In genomic region chr6:163100259-163100658, GRCh38 we compare ENCODE assay signal across 15 cellular contexts.
DNase-seq lines count a peak whose midpoint lies in the region; ATAC-seq, FAIRE-seq and TF ChIP-seq lines count a peak whose summit lies in the region.
"Had no signal": no experiment of that assay in that cellular context is flagged by ENCODE, and none has a peak within 500 bp of the region (broad histone marks: within the 10 kb centered on the region; RNA-seq: fewer than 3 reads in every experiment).

No MANE protein-coding gene starts in this region.

- no peak overlapping the region for H3K14ac ChIP-seq in H1 (ENCODE audit: insufficient read length)

- H3K4me2 ChIP-seq in H1 (ENCODE audit: insufficient read depth in 1 of 2, low read depth in 2 of 2, low read length in 2 of 2) (no peak overlapping the region), osteoblast (ENCODE audit: insufficient read depth, low read length) (no peak overlapping the region)
- H3K4me2 ChIP-seq: BLaER1 treated with 17β-estradiol and CSF1 and Interleukin-3, amounts not matched to agents 10 nM and 100 nM had no signal

- H4K20me1 ChIP-seq in H1 (replicated peaks in 1 of 2; ENCODE audit: control insufficient read depth in 1 of 2, insufficient read depth in 2 of 2, low read length in 2 of 2) = no peaks in the 10 kb centered on the region
- no peaks in the 10 kb centered on the region for H4K20me1 ChIP-seq in osteoblast (ENCODE audit: insufficient read depth, low read length)
- H4K20me1 ChIP-seq: BLaER1 treated with 17β-estradiol and CSF1 and Interleukin-3, amounts not matched to agents 10 nM and 100 nM had no signal

- TF ChIP-seq CTCF in H1 (IDR thresholded peaks at IDR 0.05; ENCODE audit: control extremely low read depth in 1 of 3, insufficient read depth in 1 of 3, low read depth in 1 of 3, low read length in 3 of 3) = no peak
- no peak for TF ChIP-seq CTCF in osteoblast (IDR thresholded peaks at IDR 0.05; ENCODE audit: extremely low read depth, low read depth, low read length)

- H3K9me3 ChIP-seq in HUES6 (ENCODE audit: control insufficient read depth, insufficient read depth, low read depth, low read length) = peaks cover 9% of the 10 kb centered on the region
- H3K9me3 ChIP-seq in H1 (ENCODE audit: insufficient read depth in 2 of 2, low read depth in 1 of 2, low read length in 1 of 2) = peaks cover 0 to 7% of the 10 kb centered on the region in 2 experiments; a peak in 2 of 4 replicates
- H3K9me3 ChIP-seq in osteoblast (ENCODE audit: low read depth, low read length) = peaks cover 4% of the 10 kb centered on the region

- H3K27me3 ChIP-seq in H7 (ENCODE audit: control insufficient read depth, insufficient read depth, low read length) (no peaks in the 10 kb centered on the region), HUES6 (ENCODE audit: control insufficient read depth, insufficient read depth, low read length) (no peaks in the 10 kb centered on the region), H1 (replicated peaks in 1 of 4; ENCODE audit: control insufficient read depth in 3 of 4, extremely low read depth in 1 of 4, insufficient read depth in 3 of 4, low read length in 3 of 4) (no peaks in the 10 kb centered on the region), osteoblast (ENCODE audit: insufficient read depth, low read length) (no peaks in the 10 kb centered on the region)
- H3K27me3 ChIP-seq: BLaER1 treated with 17β-estradiol and CSF1 and Interleukin-3, amounts not matched to agents 10 nM and 100 nM had no signal

- no peak overlapping the region; the same call in 1 of the 2 replicates for H2BK15ac ChIP-seq in H1 (ENCODE audit: low read length)

- POLR2A ChIA-PET in H1 (lab: Charles Lee; ENCODE audit: partially characterized antibody) = interaction anchor here (1.0 to 1.5 kb wide), 3 partner anchors 11 to 23 kb away, joined by 3 to 4 read pairs (median 3); no protein-coding TSS in a partner anchor

- no peak overlapping the region for H2AFZ ChIP-seq in H1 (ENCODE audit: low read length)
- no peak overlapping the region for H2AFZ ChIP-seq in osteoblast (ENCODE audit: low read length)

- H3K56ac ChIP-seq in H1 (replicated peaks; ENCODE audit: insufficient read length, low read depth, low read length) = no peak overlapping the region

- no peaks in the 10 kb centered on the region for H3K23me2 ChIP-seq in H1 (ENCODE audit: low read depth, low read length)

- no peak for TF ChIP-seq RAD21 in H1 (IDR thresholded peaks at IDR 0.05 in 1 of 2, conservative IDR thresholded peaks at IDR 0.05 in 1 of 2; ENCODE audit: low read depth in 2 of 2, low read length in 2 of 2)

- H3K4me1 ChIP-seq in HUES6 (ENCODE audit: control insufficient read depth, insufficient read depth, low read length) (peaks cover 13% of the 10 kb centered on the region; the same call in 1 of the 2 replicates), H1 (replicated peaks in 1 of 4; ENCODE audit: control insufficient read depth in 3 of 4, insufficient read depth in 4 of 4, low read length in 3 of 4) (peaks cover 2 to 5% (median 3%) of the 10 kb centered on the region in 4 experiments), osteoblast (ENCODE audit: insufficient read depth, low read length) (no peaks in the 10 kb centered on the region)
- H3K4me1 ChIP-seq: BLaER1 treated with 17β-estradiol and CSF1 and Interleukin-3, amounts not matched to agents 10 nM and 100 nM had no signal

- H3K9ac ChIP-seq in HUES6 (ENCODE audit: low read length) = no peak overlapping the region
- no peak overlapping the region for H3K9ac ChIP-seq in H1 (replicated peaks in 1 of 4; ENCODE audit: extremely low read depth in 1 of 4, low read depth in 3 of 4, low read length in 3 of 4)
- H3K9ac ChIP-seq: BLaER1 treated with 17β-estradiol and CSF1 and Interleukin-3, amounts not matched to agents 10 nM and 100 nM had no signal

- H3K36me3 ChIP-seq in H7 (replicated peaks; ENCODE audit: control insufficient read depth, insufficient read depth, low read length) (no peaks in the 10 kb centered on the region; the same call in 1 of the 2 replicates), HUES6 (ENCODE audit: control insufficient read depth, insufficient read depth, low read length) (no peaks in the 10 kb centered on the region), H1 (ENCODE audit: control insufficient read depth in 2 of 4, insufficient read depth in 4 of 4, low read length in 3 of 4) (no peaks in the 10 kb centered on the region), osteoblast (ENCODE audit: insufficient read depth, low read length) (no peaks in the 10 kb centered on the region)
- H3K36me3 ChIP-seq: BLaER1 treated with 17β-estradiol and CSF1 and Interleukin-3, amounts not matched to agents 10 nM and 100 nM had no signal

- H3K4ac ChIP-seq in H1 (replicated peaks; ENCODE audit: insufficient read length, low read depth, low read length) = peak overlapping the region; percentile 32

- no peaks in the 10 kb centered on the region for H3K79me1 ChIP-seq in H1 (ENCODE audit: low read depth, low read length)

- H4K5ac ChIP-seq in H1 (ENCODE audit: insufficient read length, low read depth, low read length) = peak overlapping the region; percentile 12

- H2BK120ac ChIP-seq in H1 (replicated peaks; ENCODE audit: low read depth, low read length) = no peak overlapping the region

- H4K91ac ChIP-seq in H1 (replicated peaks; ENCODE audit: insufficient read length, low read length) = peak overlapping the region; percentile 88

- 95% methylated on average over 27 of the region's 27 CpGs; no CpG with 5 or more reads in 1 of the 2 experiments for WGBS in H1 (ENCODE audit: extremely low coverage in 1 of 2, insufficient coverage in 1 of 2, insufficient read length in 1 of 2, insufficient replicate concordance in 2 of 2, low coverage in 1 of 2, low lambda C conversion rate in 2 of 2, missing lambda C conversion rate in 1 of 2), 2 experiments

- no peak overlapping the region for H3K23ac ChIP-seq in H1 (ENCODE audit: insufficient read length)

- peak overlapping the region; percentile 4; the same call in 1 of the 2 replicates for H2AK5ac ChIP-seq in H1 (ENCODE audit: low read depth, low read length)

- FAIRE-seq in H1 (lab: Jason Lieb, UNC) = no peak
- FAIRE-seq: GM12878 had no signal

- H3K27ac ChIP-seq in HUES6 (ENCODE audit: low read depth, low read length) (peak overlapping the region; percentile 16; the same call in 1 of the 2 replicates), H1 (ENCODE audit: low read depth, low read length) (no peak overlapping the region), substantia nigra (ENCODE audit: low read depth, low read length, poor library complexity, severe bottlenecking) (peak overlapping the region; percentile 21), osteoblast (ENCODE audit: low read depth, low read length) (no peak overlapping the region)
- H3K27ac ChIP-seq: BLaER1 treated with 17β-estradiol and CSF1 and Interleukin-3, amounts not matched to agents 10 nM and 100 nM had no signal

- H4K8ac ChIP-seq in H1 (ENCODE audit: extremely low read depth, insufficient read depth, low read length) = peak overlapping the region; percentile 66

- peak overlapping the region; percentile 65; the same call in 1 of the 2 replicates for H2BK12ac ChIP-seq in H1 (ENCODE audit: low read depth, low read length)

- H3K79me2 ChIP-seq in H1 (ENCODE audit: control insufficient read depth in 1 of 2, insufficient read depth in 2 of 2, low read length in 2 of 2) (no peaks in the 10 kb centered on the region), osteoblast (ENCODE audit: insufficient read depth, low read length) (no peaks in the 10 kb centered on the region)

- H3K18ac ChIP-seq in H1 (ENCODE audit: extremely low read depth, low read length) = peak overlapping the region; percentile 65

- H3K4me3 ChIP-seq in H7 (ENCODE audit: insufficient read depth, low read depth, low read length) = no peak overlapping the region
- H3K4me3 ChIP-seq in HUES6 (ENCODE audit: low read depth, low read length) = no peak overlapping the region
- no peak overlapping the region for H3K4me3 ChIP-seq in H1 (ENCODE audit: extremely low read depth in 1 of 4, insufficient read depth in 2 of 4, low read depth in 3 of 4, low read length in 4 of 4)
- H3K4me3 ChIP-seq in osteoblast (ENCODE audit: insufficient read depth, low read length) = no peak overlapping the region
- H3K4me3 ChIP-seq: BLaER1 treated with 17β-estradiol and CSF1 and Interleukin-3, amounts not matched to agents 10 nM and 100 nM; GM12878 had no signal

- CTCF ChIA-PET in H1 (lab: Charles Lee; ENCODE audit: partially characterized antibody) = interaction anchor here (0.8 to 2.3 kb wide), 3 partner anchors 10 to 1032 kb away, joined by 3 to 10 read pairs (median 3); no protein-coding TSS in a partner anchor

- no peak for TF ChIP-seq POLR2A in H1 (IDR thresholded peaks at IDR 0.05; ENCODE audit: control extremely low read depth in 1 of 2, low read depth in 2 of 2, low read length in 2 of 2)

- DNase-seq in H7 = peak; percentile 36
- DNase-seq in H1 (ENCODE audit: low read depth in 1 of 2, low spot score in 2 of 2) = no peak
- peak in 1 of 49 donors; percentile 19 for DNase-seq in substantia nigra (lab: John Stamatoyannopoulos, UW)
- DNase-seq in osteoblast (ENCODE audit: insufficient read length, low spot score, missing footprints) = no peak
- DNase-seq in NCI-H345 (lab: John Stamatoyannopoulos, UW) = no peak
- DNase-seq: Calu3; CD8-positive, alpha-beta T cell; DND-41; EL; HFFc6 had no signal

- no peak for TF ChIP-seq EP300 in H1 (IDR thresholded peaks at IDR 0.05; ENCODE audit: borderline replicate concordance in 1 of 2, low read depth in 2 of 2, low read length in 2 of 2)

- peak overlapping the region; percentile 53; the same call in 1 of the 2 replicates for H2BK20ac ChIP-seq in H1 (ENCODE audit: low read length)

- ATAC-seq in HG02852 (IDR thresholded peaks at IDR 0.05; ENCODE audit: unreplicated experiment) = no peak
- ATAC-seq: CD8-positive, alpha-beta T cell; GM12878; HCT116 had no signal

- peak overlapping the region; percentile 91; the same call in 1 of the 2 replicates for H2BK5ac ChIP-seq in H1 (ENCODE audit: low read depth, low read length)

TF ChIP-seq in H1, 55 proteins besides CTCF, POLR2A, EP300 and RAD21:
- TF ChIP-seq NRF1 (IDR thresholded peaks at IDR 0.05; ENCODE audit: low read depth, low read length) (no peak), HDAC2 (IDR thresholded peaks at IDR 0.05; ENCODE audit: borderline replicate concordance in 1 of 2, low read depth in 2 of 2, low read length in 2 of 2) (0 out of 4 replicates have a peak, but pooled peaks of 1 of the 2 experiments have one; percentile 8)

Comparison
In these comparisons a context has a peak if more than half of its experiments do, and no peak if none do; other contexts are left out.
1. H3K27ac ChIP-seq: peak in HUES6 (single experiment) and substantia nigra (single experiment); none in H1 (single experiment) and osteoblast (single experiment).